ENCODE assay signal across 28 cellular contexts in genomic region chr6:80388515-80388914, GRCh38.
"Had no signal": no experiment of that assay in that cellular context is flagged by ENCODE, and none has a peak within 500 bp of the region (broad histone marks: within the 10 kb centered on the region; RNA-seq: fewer than 3 reads in every experiment).

No MANE protein-coding gene starts in this region.

- ATAC-seq: activated CD4-positive, CD25-positive, alpha-beta regulatory T cell treated with anti-CD3 and anti-CD28 coated beads, Interleukin-2, amount 50 U/mL, for 24 hours; gastrocnemius medialis; left lung; lower lobe of right lung; natural killer cell treated with Interleukin-12 subunit alpha and Interleukin-12 subunit beta and Interleukin-15 and Interleukin-18, amount 100 ng/mL, for 72 hours; right cardiac atrium; stimulated activated naive B cell treated with anti-CD40 and anti-IgM and Interleukin-4, amounts not matched to agents 10 μg/mL and 1 μg/mL and 100 μg/mL, for 72 hours had no signal

- DNase-seq: activated CD4-positive, alpha-beta memory T cell treated with anti-CD3 and anti-CD28 coated beads for 36 hours; activated CD4-positive, alpha-beta T cell treated with anti-CD3 and anti-CD28 coated beads for 48 hours; activated CD8-positive, alpha-beta memory T cell treated with anti-CD3 and anti-CD28 coated beads, Interleukin-2, amount 50 U/mL, for 4 hours; activated effector memory CD4-positive, alpha-beta T cell treated with anti-CD3 and anti-CD28 coated beads, Interleukin-2, amount 50 U/mL, for 16 hours; activated naive CD4-positive, alpha-beta T cell treated with anti-CD3 and anti-CD28 coated beads for 36 hours; activated naive CD8-positive, alpha-beta T cell treated with anti-CD3 and anti-CD28 coated beads for 36 hours; activated T-cell treated with anti-CD3 and anti-CD28 coated beads, Interleukin-2, amount 50 U/mL, for 1 hour; cerebellar nuclear complex; colonic mucosa; effector CD8-positive, alpha-beta T cell; gastrocnemius medialis; glutamatergic neuron; left lung; lower lobe of right lung; mesenchymal stem cell; posterior cingulate gyrus; right cardiac atrium; stimulated activated CD4-positive, alpha-beta T cell treated with anti-CD3 and anti-CD28 coated beads, Interleukin-15, amount 100 ng/mL, for 24 hours; stimulated activated CD4-positive, alpha-beta T cell treated with anti-CD3 and anti-CD28 coated beads, Interleukin-2, amount 100 ng/mL, for 24 hours; stimulated activated naive B cell treated with anti-CD40 and anti-IgM and Interleukin-4, amounts not matched to agents 10 μg/mL and 1 μg/mL and 100 μg/mL, for 72 hours; stomach; thyroid gland; upper lobe of left lung; WERI-Rb-1 had no signal

- H3K27ac ChIP-seq: ascending aorta, cardiac muscle cell, colonic mucosa, gastrocnemius medialis, left lung, lower lobe of right lung, stomach, thyroid gland, upper lobe of left lung, WERI-Rb-1 had no signal
